ENCODE assay signal across 18 cellular contexts in the genomic region with DNA sequence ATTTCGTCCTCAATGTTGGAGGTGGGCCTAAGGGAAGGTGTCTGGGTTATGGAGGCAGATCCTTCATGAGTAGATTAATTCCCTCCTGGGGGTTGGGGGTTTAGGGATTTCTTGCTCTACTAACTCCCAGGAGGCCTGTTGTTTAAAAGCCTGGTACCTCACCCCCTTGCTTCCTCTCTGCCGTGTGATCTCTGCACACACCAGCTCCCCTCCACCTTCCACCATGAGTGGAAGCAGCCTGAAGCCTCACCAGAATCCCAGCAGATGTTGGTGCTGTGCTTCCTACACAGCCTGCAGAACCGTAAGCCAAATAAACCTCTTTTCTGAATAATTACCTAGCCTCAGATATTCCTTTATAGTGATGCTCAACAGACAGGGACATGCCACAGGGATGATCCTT.
DNase-seq lines count a peak whose midpoint lies in the region; TF ChIP-seq lines count a peak whose summit lies in the region.
"Had no signal": no experiment of that assay in that cellular context is flagged by ENCODE, and none has a peak within 500 bp of the region (broad histone marks: within the 10 kb centered on the region; RNA-seq: fewer than 3 reads in every experiment).

No MANE protein-coding gene starts in this region.

- no peak overlapping the region for H3K27ac Mint-ChIP-seq in osteocyte (ENCODE audit: unreplicated experiment)

- intact Hi-C loops in lower leg skin (cut with DNase I; ENCODE audit: low total_unique reads): no loop called here

- no peak overlapping the region for H3K27ac ChIP-seq in HEK293 (ENCODE audit: extremely low read depth, low read depth, low read length)
- H3K27ac ChIP-seq: 22Rv1, A549, C4-2B had no signal

- no peak overlapping the region for H3K4me3 ChIP-seq in HEK293 (ENCODE audit: low read depth, low read length)
- H3K4me3 ChIP-seq in lower leg skin (ENCODE audit: low read depth, poor library complexity, severe bottlenecking): no peak overlapping the region
- H3K4me3 ChIP-seq: A549 had no signal

- peaks cover 5% of the 10 kb centered on the region for H3K9me3 Mint-ChIP-seq in osteocyte (ENCODE audit: unreplicated experiment)

- peak; percentile 12 for DNase-seq in NCI-H82 (lab: John Stamatoyannopoulos, UW)
- no peak for DNase-seq in NCI-H82 treated with DMSO at 0.1 percent for 48 hours (lab: John Stamatoyannopoulos, UW; ENCODE audit: unreplicated experiment)
- peak; percentile 14 for DNase-seq in ecto neural progenitor cell (ENCODE audit: low spot score)
- DNase-seq in osteocyte (ENCODE audit: extremely low spot score, unreplicated experiment): peak; percentile 15
- no peak for DNase-seq in lower leg skin (ENCODE audit: low spot score in 2 of 2)
- DNase-seq in CD1c-positive myeloid dendritic cell (ENCODE audit: extremely low spot score): no peak
- no peak for DNase-seq in DMS79 (lab: John Stamatoyannopoulos, UW)
- DNase-seq: AML-193; CD4-positive, alpha-beta memory T cell; DMS153; DMS79 treated with DMSO at 0.1 percent for 48 hours; GF-D8; GOT3; H7 had no signal

- CTCF ChIA-PET in HEK293 (lab: Yijun Ruan, JAX): interaction anchor here (0.7 kb wide), 1 partner anchor 662 kb away, joined by 3 read pairs; no protein-coding TSS in a partner anchor

- no peak for TF ChIP-seq POLR2A in lower leg skin (IDR thresholded peaks at IDR 0.05)

- peaks cover 12% of the 10 kb centered on the region for H3K36me3 Mint-ChIP-seq in osteocyte (ENCODE audit: unreplicated experiment)
- H3K36me3 Mint-ChIP-seq: CD4-positive, alpha-beta memory T cell had no signal

- H3K9me3 ChIP-seq in HEK293 (ENCODE audit: control insufficient read depth, insufficient read depth, low read depth, low read length): no peaks in the 10 kb centered on the region
- H3K9me3 ChIP-seq: A549 had no signal

- no peaks in the 10 kb centered on the region for H3K27me3 Mint-ChIP-seq in osteocyte (ENCODE audit: unreplicated experiment)
- H3K27me3 Mint-ChIP-seq: CD4-positive, alpha-beta memory T cell had no signal

- peaks cover 0 to 2% of the 10 kb centered on the region in 2 experiments; a peak in 1 of 3 replicates for H3K36me3 ChIP-seq in HEK293 (ENCODE audit: control insufficient read depth in 2 of 2, insufficient read depth in 1 of 2, low read length in 2 of 2)

- WGBS in lower leg skin, 2 donors: 87 to 93% methylated on average over 3 of the region's 3 CpGs

- POLR2A ChIA-PET in HEK293 (lab: Yijun Ruan, JAX): no interaction called here

- no peak overlapping the region for H3K4me3 Mint-ChIP-seq in osteocyte (ENCODE audit: unreplicated experiment)
- H3K4me3 Mint-ChIP-seq: CD4-positive, alpha-beta memory T cell had no signal

- TF ChIP-seq CTCF in HEK293 (tag by site-specific recombination; IDR thresholded peaks at IDR 0.05) (no peak), osteocyte (IDR thresholded peaks at IDR 0.05) (no peak), lower leg skin (IDR thresholded peaks at IDR 0.05) (no peak)

- 0 out of 2 replicates have a peak, but pooled peaks cover 2% of the 10 kb centered on the region for H3K4me1 ChIP-seq in HEK293 (ENCODE audit: control insufficient read depth, insufficient read depth, low read length)
- H3K4me1 ChIP-seq: A549 had no signal

- H3K4me1 Mint-ChIP-seq in osteocyte (ENCODE audit: unreplicated experiment): peaks cover 13% of the 10 kb centered on the region

TF ChIP-seq in HEK293, 187 proteins besides CTCF, POLR2A, EP300 and RAD21:
- no peak for TF ChIP-seq ZNF76 (tag by site-specific recombination; IDR thresholded peaks at IDR 0.05; ENCODE audit: borderline replicate concordance, low read depth)
- no peak for TF ChIP-seq ZNF660 (tag by site-specific recombination; IDR thresholded peaks at IDR 0.05)
- TF ChIP-seq, protein P1, sequence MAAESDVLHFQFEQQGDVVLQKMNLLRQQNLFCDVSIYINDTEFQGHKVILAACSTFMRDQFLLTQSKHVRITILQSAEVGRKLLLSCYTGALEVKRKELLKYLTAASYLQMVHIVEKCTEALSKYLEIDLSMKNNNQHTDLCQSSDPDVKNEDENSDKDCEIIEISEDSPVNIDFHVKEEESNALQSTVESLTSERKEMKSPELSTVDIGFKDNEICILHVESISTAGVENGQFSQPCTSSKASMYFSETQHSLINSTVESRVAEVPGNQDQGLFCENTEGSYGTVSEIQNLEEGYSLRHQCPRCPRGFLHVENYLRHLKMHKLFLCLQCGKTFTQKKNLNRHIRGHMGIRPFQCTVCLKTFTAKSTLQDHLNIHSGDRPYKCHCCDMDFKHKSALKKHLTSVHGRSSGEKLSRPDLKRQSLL (tag by site-specific recombination; IDR thresholded peaks at IDR 0.05): no peak
- TF ChIP-seq ZNF239 (tag by site-specific recombination; IDR thresholded peaks at IDR 0.05): no peak
- no peak for TF ChIP-seq REST (tag by site-specific recombination; IDR thresholded peaks at IDR 0.05)
- TF ChIP-seq SETDB1 (IDR thresholded peaks at IDR 0.05; ENCODE audit: insufficient read length, low read length): peak; percentile 50
- no peak for TF ChIP-seq ZNF140 (tag by site-specific recombination; IDR thresholded peaks at IDR 0.05)
- 0 out of 2 replicates have a peak, but pooled peaks have one; percentile 40 for TF ChIP-seq ZNF776 (tag by site-specific recombination; IDR thresholded peaks at IDR 0.05; ENCODE audit: borderline replicate concordance)
- no peak for TF ChIP-seq ZIC2 (tag by site-specific recombination; IDR thresholded peaks at IDR 0.05)
- no peak for TF ChIP-seq HOXA7 (CRISPR knock-in tag; IDR thresholded peaks at IDR 0.05; ENCODE audit: borderline replicate concordance)
- TF ChIP-seq, protein P2, sequence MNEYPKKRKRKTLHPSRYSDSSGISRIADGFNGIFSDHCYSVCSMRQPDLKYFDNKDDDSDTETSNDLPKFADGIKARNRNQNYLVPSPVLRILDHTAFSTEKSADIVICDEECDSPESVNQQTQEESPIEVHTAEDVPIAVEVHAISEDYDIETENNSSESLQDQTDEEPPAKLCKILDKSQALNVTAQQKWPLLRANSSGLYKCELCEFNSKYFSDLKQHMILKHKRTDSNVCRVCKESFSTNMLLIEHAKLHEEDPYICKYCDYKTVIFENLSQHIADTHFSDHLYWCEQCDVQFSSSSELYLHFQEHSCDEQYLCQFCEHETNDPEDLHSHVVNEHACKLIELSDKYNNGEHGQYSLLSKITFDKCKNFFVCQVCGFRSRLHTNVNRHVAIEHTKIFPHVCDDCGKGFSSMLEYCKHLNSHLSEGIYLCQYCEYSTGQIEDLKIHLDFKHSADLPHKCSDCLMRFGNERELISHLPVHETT (tag by site-specific recombination; IDR thresholded peaks at IDR 0.05): no peak
- no peak for TF ChIP-seq ZNF266 (tag by site-specific recombination; IDR thresholded peaks at IDR 0.05; ENCODE audit: low read depth)

Comparison
In these comparisons a context has a peak if more than half of its experiments do, and no peak if none do; other contexts are left out.
1. DNase-seq: peak in NCI-H82 (single experiment), ecto neural progenitor cell (single experiment) and osteocyte (single experiment); none in NCI-H82 treated with DMSO at 0.1 percent for 48 hours (single experiment), lower leg skin (0 of 2), CD1c-positive myeloid dendritic cell (single experiment) and DMS79 (single experiment).